1 cellular context compared by ENCODE assay signal in the genomic region with DNA sequence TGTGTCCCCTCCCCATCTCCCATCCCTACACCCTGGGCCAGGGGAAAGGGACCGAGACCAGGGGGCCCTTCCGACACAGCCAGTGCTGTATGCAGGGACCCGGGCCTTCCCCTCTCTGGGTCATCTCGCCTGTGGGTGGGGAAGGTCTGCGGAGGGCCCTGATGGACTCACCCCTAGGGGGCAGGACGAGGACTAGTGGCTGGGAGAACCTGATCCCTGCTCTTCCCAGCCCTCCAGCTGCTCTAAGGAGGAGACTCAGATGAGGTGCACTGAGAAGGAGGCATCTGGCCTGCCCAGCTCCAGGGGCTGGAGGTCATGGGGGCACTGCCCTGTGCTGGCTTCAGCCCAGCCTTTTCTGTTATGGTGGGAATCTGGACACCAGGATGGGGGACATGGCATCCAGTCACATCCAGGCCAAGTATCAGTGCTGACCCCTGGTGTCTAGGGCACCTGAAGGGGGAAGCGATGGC.
TF ChIP-seq lines count a peak whose summit lies in the region.

No MANE protein-coding gene starts in this region.

TF ChIP-seq in HepG2, 621 proteins besides CTCF, POLR2A, EP300 and RAD21 (continued from another document and continues in another):
- TF ChIP-seq ZNF570 (CRISPR knock-in tag; IDR thresholded peaks at IDR 0.05; ENCODE audit: borderline replicate concordance) (no peak), MLLT10 (CRISPR knock-in tag; IDR thresholded peaks at IDR 0.05) (no peak), KAT2B (IDR thresholded peaks at IDR 0.05; ENCODE audit: borderline replicate concordance, low read depth, low read length) (no peak), AFF4 (CRISPR knock-in tag; IDR thresholded peaks at IDR 0.05) (no peak), ZNF691 (CRISPR knock-in tag; IDR thresholded peaks at IDR 0.05; ENCODE audit: borderline replicate concordance, low read depth) (no peak), SALL2 (CRISPR knock-in tag; IDR thresholded peaks at IDR 0.05) (peak; percentile 60; the same call in 1 of the 2 replicates), KDM5A (IDR thresholded peaks at IDR 0.05; ENCODE audit: borderline replicate concordance, low read length) (no peak), ZNF335 (CRISPR knock-in tag; IDR thresholded peaks at IDR 0.05) (no peak), PAF1 (CRISPR knock-in tag; IDR thresholded peaks at IDR 0.05) (no peak), FIP1L1 (IDR thresholded peaks at IDR 0.05; ENCODE audit: borderline replicate concordance, insufficient read depth, low read depth, low read length) (no peak), ERF (CRISPR knock-in tag; IDR thresholded peaks at IDR 0.05) (0 out of 2 replicates have a peak, but pooled peaks have one; percentile 13), TFE3 (CRISPR knock-in tag; IDR thresholded peaks at IDR 0.05) (no peak), NR2F1 (CRISPR knock-in tag; IDR thresholded peaks at IDR 0.05) (no peak; a peak in 1 of 4 replicates), TP53 (CRISPR knock-in tag; conservative IDR thresholded peaks at IDR 0.05) (no peak), ZNF770 (CRISPR knock-in tag; IDR thresholded peaks at IDR 0.05) (no peak), ZNF234 (CRISPR knock-in tag; conservative IDR thresholded peaks at IDR 0.05) (no peak), MXD4 (CRISPR knock-in tag; IDR thresholded peaks at IDR 0.05) (no peak), MED8 (CRISPR knock-in tag; IDR thresholded peaks at IDR 0.05; ENCODE audit: insufficient replicate concordance) (no peak), NR1H2 (CRISPR knock-in tag; IDR thresholded peaks at IDR 0.05; ENCODE audit: borderline replicate concordance, low read depth) (no peak), KAT8 (CRISPR knock-in tag; IDR thresholded peaks at IDR 0.05) (no peak), ZFP37 (CRISPR knock-in tag; IDR thresholded peaks at IDR 0.05; ENCODE audit: borderline replicate concordance) (0 out of 2 replicates have a peak, but pooled peaks have one; percentile 25), ZNF432 (CRISPR knock-in tag; IDR thresholded peaks at IDR 0.05; ENCODE audit: borderline replicate concordance) (no peak), SNAPC2 (CRISPR knock-in tag; IDR thresholded peaks at IDR 0.05) (no peak), ZNF547 (CRISPR knock-in tag; IDR thresholded peaks at IDR 0.05) (no peak), THAP9 (CRISPR knock-in tag; IDR thresholded peaks at IDR 0.05; ENCODE audit: borderline replicate concordance) (peak; percentile 16; the same call in 1 of the 2 replicates), HCFC1 (IDR thresholded peaks at IDR 0.05; ENCODE audit: low read depth, low read length) (no peak), ZKSCAN8 (CRISPR knock-in tag; IDR thresholded peaks at IDR 0.05; ENCODE audit: borderline replicate concordance) (no peak), ZNF124 (CRISPR knock-in tag; IDR thresholded peaks at IDR 0.05) (no peak), NONO (IDR thresholded peaks at IDR 0.05) (no peak), NONO (CRISPR knock-in tag; conservative IDR thresholded peaks at IDR 0.05) (no peak), UBTF (CRISPR knock-in tag; IDR thresholded peaks at IDR 0.05) (no peak; the same call in 1 of the 2 replicates), MED13 (CRISPR knock-in tag; IDR thresholded peaks at IDR 0.05) (peak; percentile 48; the same call in 1 of the 2 replicates), ZKSCAN1 (IDR thresholded peaks at IDR 0.05; ENCODE audit: low read length) (no peak), ASH2L (IDR thresholded peaks at IDR 0.05; ENCODE audit: insufficient read length, low read depth, low read length) (no peak), ZNF510 (CRISPR knock-in tag; IDR thresholded peaks at IDR 0.05; ENCODE audit: low read depth) (no peak)
- TF ChIP-seq, protein P1, sequence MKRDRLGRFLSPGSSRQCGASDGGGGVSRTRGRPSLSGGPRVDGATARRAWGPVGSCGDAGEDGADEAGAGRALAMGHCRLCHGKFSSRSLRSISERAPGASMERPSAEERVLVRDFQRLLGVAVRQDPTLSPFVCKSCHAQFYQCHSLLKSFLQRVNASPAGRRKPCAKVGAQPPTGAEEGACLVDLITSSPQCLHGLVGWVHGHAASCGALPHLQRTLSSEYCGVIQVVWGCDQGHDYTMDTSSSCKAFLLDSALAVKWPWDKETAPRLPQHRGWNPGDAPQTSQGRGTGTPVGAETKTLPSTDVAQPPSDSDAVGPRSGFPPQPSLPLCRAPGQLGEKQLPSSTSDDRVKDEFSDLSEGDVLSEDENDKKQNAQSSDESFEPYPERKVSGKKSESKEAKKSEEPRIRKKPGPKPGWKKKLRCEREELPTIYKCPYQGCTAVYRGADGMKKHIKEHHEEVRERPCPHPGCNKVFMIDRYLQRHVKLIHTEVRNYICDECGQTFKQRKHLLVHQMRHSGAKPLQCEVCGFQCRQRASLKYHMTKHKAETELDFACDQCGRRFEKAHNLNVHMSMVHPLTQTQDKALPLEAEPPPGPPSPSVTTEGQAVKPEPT (CRISPR knock-in tag; IDR thresholded peaks at IDR 0.05; ENCODE audit: low read depth): no peak
- TF ChIP-seq, protein P2, sequence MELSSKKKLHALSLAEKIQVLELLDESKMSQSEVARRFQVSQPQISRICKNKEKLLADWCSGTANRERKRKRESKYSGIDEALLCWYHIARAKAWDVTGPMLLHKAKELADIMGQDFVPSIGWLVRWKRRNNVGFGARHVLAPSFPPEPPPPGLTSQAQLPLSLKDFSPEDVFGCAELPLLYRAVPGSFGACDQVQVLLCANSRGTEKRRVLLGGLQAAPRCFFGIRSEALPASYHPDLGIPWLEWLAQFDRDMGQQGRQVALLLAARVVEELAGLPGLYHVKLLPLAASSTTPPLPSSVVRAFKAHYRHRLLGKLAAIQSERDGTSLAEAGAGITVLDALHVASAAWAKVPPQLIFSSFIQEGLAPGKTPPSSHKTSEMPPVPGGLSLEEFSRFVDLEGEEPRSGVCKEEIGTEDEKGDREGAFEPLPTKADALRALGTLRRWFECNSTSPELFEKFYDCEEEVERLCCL (CRISPR knock-in tag; IDR thresholded peaks at IDR 0.05; ENCODE audit: borderline replicate concordance): no peak
- TF ChIP-seq, protein P3, sequence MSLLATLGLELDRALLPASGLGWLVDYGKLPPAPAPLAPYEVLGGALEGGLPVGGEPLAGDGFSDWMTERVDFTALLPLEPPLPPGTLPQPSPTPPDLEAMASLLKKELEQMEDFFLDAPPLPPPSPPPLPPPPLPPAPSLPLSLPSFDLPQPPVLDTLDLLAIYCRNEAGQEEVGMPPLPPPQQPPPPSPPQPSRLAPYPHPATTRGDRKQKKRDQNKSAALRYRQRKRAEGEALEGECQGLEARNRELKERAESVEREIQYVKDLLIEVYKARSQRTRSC (CRISPR knock-in tag; IDR thresholded peaks at IDR 0.05; ENCODE audit: low read depth): no peak
